1 cellular context compared by ENCODE assay signal in genomic region chr22:47672526-47672925, GRCh38.
TF ChIP-seq lines count a peak whose summit lies in the region.

No MANE protein-coding gene starts in this region.

TF ChIP-seq in H1, 55 proteins besides CTCF, POLR2A, EP300 and RAD21:
- TF ChIP-seq KDM4A (IDR thresholded peaks at IDR 0.05; ENCODE audit: low read depth, low read length, severe bottlenecking) (no peak), SP4 (IDR thresholded peaks at IDR 0.05; ENCODE audit: low read length) (no peak), CREB1 (IDR thresholded peaks at IDR 0.05) (no peak), RFX5 (IDR thresholded peaks at IDR 0.05; ENCODE audit: borderline replicate concordance, low read depth, low read length) (no peak), TBP (IDR thresholded peaks at IDR 0.05; ENCODE audit: low read depth, low read length) (no peak), KDM1A (IDR thresholded peaks at IDR 0.05; ENCODE audit: borderline replicate concordance, low read length) (no peak), HDAC2 (IDR thresholded peaks at IDR 0.05; ENCODE audit: borderline replicate concordance in 1 of 2, low read depth in 2 of 2, low read length in 2 of 2) (no peak), PHF8 (conservative IDR thresholded peaks at IDR 0.05; ENCODE audit: low read depth, low read length) (no peak), SRF (IDR thresholded peaks at IDR 0.05; ENCODE audit: low read depth, low read length) (no peak), RXRA (IDR thresholded peaks at IDR 0.05; ENCODE audit: insufficient read depth, low read depth, low read length) (no peak), EGR1 (IDR thresholded peaks at IDR 0.05; ENCODE audit: borderline replicate concordance, low read depth, low read length) (no peak), SP2 (IDR thresholded peaks at IDR 0.05; ENCODE audit: low read length) (no peak), HDAC6 (IDR thresholded peaks at IDR 0.05; ENCODE audit: low read depth, low read length) (no peak), CHD2 (IDR thresholded peaks at IDR 0.05; ENCODE audit: low read length) (no peak), ASH2L (IDR thresholded peaks at IDR 0.05; ENCODE audit: low read length) (no peak), RNF2 (IDR thresholded peaks at IDR 0.05; ENCODE audit: borderline replicate concordance, low read depth, low read length, missing control alignments, poor library complexity, severe bottlenecking) (no peak), SIX5 (IDR thresholded peaks at IDR 0.05; ENCODE audit: low read depth, low read length) (no peak), RBBP5 (IDR thresholded peaks at IDR 0.05; ENCODE audit: borderline replicate concordance, low read depth, low read length) (no peak)
TF ChIP-seq in H1: peak in this region for 0.
